1 cellular context compared by ENCODE assay signal in the genomic region with DNA sequence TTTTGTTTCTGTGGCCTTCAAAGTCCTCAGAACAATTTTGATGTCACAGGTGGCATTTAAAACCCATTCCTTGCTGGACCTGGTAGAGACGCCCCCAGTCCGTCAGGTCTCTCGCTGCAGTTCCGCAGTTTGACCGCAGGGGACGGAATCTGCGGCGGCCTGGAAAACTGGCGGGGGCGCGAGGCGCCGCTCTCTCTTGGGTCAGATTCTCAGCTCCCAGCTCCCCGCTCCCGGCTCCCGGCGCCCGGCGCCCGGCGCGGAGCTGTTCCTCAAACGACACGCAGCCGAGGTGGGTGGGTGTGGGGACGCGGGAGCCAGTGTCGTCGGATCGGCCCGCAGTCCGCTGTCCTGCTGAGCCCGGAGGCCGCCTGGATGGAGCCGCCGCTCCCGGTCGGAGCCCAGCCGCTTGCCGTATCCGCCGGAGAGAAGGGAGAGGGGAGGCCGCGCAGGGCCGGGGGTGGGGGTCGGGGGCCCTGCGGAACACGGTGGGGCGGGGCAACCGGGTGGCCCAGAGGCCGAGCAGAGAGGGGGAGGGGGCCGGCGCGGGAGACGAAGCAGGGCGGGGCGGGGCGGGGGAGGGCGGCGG.
A peak's percentile ranks its signal among the peaks of the same experiment; 100 is the strongest.
TF ChIP-seq lines count a peak whose summit lies in the region.

OCRL (plus strand) TSS at position 192 of the 586 bp plus-strand sequence; CDS start at position 373, 181 bp downstream.

TF ChIP-seq in HEK293, 187 proteins besides CTCF, POLR2A, EP300 and RAD21 (continued from another document):
- no peak for TF ChIP-seq ZNF776 (tag by site-specific recombination; IDR thresholded peaks at IDR 0.05; ENCODE audit: borderline replicate concordance)
- TF ChIP-seq EGR2 (tag by site-specific recombination; IDR thresholded peaks at IDR 0.05; ENCODE audit: low read depth) = peak; percentile 38; the same call in 1 of the 2 replicates
- TF ChIP-seq, protein P1, sequence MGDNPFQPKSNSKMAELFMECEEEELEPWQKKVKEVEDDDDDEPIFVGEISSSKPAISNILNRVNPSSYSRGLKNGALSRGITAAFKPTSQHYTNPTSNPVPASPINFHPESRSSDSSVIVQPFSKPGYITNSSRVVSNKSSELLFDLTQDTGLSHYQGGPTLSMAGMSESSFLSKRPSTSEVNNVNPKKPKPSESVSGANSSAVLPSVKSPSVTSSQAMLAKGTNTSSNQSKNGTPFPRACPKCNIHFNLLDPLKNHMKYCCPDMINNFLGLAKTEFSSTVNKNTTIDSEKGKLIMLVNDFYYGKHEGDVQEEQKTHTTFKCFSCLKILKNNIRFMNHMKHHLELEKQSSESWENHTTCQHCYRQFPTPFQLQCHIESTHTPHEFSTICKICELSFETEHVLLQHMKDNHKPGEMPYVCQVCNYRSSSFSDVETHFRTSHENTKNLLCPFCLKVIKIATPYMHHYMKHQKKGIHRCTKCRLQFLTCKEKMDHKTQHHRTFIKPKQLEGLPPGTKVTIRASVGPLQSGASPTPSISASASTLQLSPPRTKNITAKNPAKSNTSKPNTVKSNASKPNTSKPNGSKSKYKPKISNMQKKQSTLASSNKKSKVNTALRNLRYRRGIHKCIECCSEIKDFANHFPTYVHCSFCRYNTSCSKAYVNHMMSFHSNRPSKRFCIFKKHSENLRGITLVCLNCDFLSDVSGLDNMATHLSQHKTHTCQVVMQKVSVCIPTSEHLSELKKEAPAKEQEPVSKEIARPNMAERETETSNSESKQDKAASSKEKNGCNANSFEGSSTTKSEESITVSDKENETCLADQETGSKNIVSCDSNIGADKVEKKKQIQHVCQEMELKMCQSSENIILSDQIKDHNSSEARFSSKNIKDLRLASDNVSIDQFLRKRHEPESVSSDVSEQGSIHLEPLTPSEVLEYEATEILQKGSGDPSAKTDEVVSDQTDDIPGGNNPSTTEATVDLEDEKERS (tag by site-specific recombination; IDR thresholded peaks at IDR 0.05) = no peak
- no peak for TF ChIP-seq ZNF169 (tag by site-specific recombination; IDR thresholded peaks at IDR 0.05)
- no peak for TF ChIP-seq KLF7 (tag by site-specific recombination; IDR thresholded peaks at IDR 0.05; ENCODE audit: borderline replicate concordance)
